16 cellular contexts compared by ENCODE assay signal in the genomic region with DNA sequence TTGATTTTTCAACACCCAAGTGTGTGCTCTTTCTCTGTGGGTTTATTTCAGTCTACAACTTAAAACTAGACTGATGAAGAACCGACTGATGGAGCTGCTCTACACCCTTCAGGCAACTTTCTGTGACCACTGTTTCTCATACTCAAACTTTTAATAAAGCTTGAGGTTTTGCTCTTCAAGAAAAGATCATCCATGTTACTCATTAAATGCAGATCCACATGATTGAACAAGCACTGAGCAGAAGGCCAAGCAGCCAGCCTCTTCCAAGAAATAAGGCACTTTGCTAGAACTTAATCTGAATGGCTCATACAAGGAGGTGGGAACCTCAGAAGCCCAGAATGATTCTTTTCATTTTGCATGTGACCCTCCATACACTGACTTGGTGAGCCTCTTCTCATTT. TPM values are rescaled to one million over a fixed set of nuclear protein-coding genes. Genes with fewer than 3 reads are reported as not detected.
DNase-seq lines count a peak whose midpoint lies in the region; ATAC-seq and TF ChIP-seq lines count a peak whose summit lies in the region.
"Had no signal": no experiment of that assay in that cellular context is flagged by ENCODE, and none has a peak within 500 bp of the region (broad histone marks: within the 10 kb centered on the region; RNA-seq: fewer than 3 reads in every experiment).

No MANE protein-coding gene starts in this region.

- H3K36me3 ChIP-seq in BLaER1 treated with 17β-estradiol and CSF1 and Interleukin-3, amounts not matched to agents 10 nM and 100 nM, result peaks cover 0 to 44% (median 0%) of the 10 kb centered on the region in 11 experiments; a peak in 8 of 22 replicates
- H3K36me3 ChIP-seq in upper lobe of left lung, result no peaks in the 10 kb centered on the region
- H3K36me3 ChIP-seq: thyroid gland had no signal

- no peak for TF ChIP-seq CTCF in upper lobe of left lung (IDR thresholded peaks at IDR 0.05)

- TF ChIP-seq POLR2A in upper lobe of left lung (IDR thresholded peaks at IDR 0.05), result no peak

- WGBS in upper lobe of left lung, 2 donors, result 72 to 79% methylated on average over 1 of the region's 1 CpG

- peak overlapping the region in 9 of 11 experiments; percentile 39 to 89 (median 63); a peak in 17 of 22 replicates for H3K4me2 ChIP-seq in BLaER1 treated with 17β-estradiol and CSF1 and Interleukin-3, amounts not matched to agents 10 nM and 100 nM

- H3K27me3 ChIP-seq in BLaER1 treated with 17β-estradiol and CSF1 and Interleukin-3, amounts not matched to agents 10 nM and 100 nM, result no peaks in the 10 kb centered on the region
- no peaks in the 10 kb centered on the region for H3K27me3 ChIP-seq in upper lobe of left lung
- H3K27me3 ChIP-seq: thyroid gland had no signal

- no peaks in the 10 kb centered on the region for H3K36me3 Mint-ChIP-seq in activated T-helper 17 cell treated with anti-CD3 and anti-CD28 coated beads, Interleukin-2, amount 50 U/mL, for 72 hours (ENCODE audit: low read depth)

- no peak overlapping the region; a peak in 1 of 20 replicates for H3K4me3 ChIP-seq in BLaER1 treated with 17β-estradiol and CSF1 and Interleukin-3, amounts not matched to agents 10 nM and 100 nM
- H3K4me3 ChIP-seq in upper lobe of left lung, result no peak overlapping the region
- H3K4me3 ChIP-seq: thyroid gland had no signal

- no peaks in the 10 kb centered on the region for H3K9me3 Mint-ChIP-seq in activated T-helper 17 cell treated with anti-CD3 and anti-CD28 coated beads, Interleukin-2, amount 50 U/mL, for 72 hours

- no peak for TF ChIP-seq EP300 in upper lobe of left lung (IDR thresholded peaks at IDR 0.05)

- peaks cover 5 to 73% (median 41%) of the 10 kb centered on the region in 10 experiments; a peak in 17 of 20 replicates for H3K4me1 ChIP-seq in BLaER1 treated with 17β-estradiol and CSF1 and Interleukin-3, amounts not matched to agents 10 nM and 100 nM
- no peaks in the 10 kb centered on the region for H3K4me1 ChIP-seq in upper lobe of left lung
- H3K4me1 ChIP-seq: thyroid gland had no signal

- H3K27ac ChIP-seq in BLaER1 treated with 17β-estradiol and CSF1 and Interleukin-3, amounts not matched to agents 10 nM and 100 nM, result peak overlapping the region in 2 of 11 experiments; percentile 3 to 21; a peak in 3 of 22 replicates
- H3K27ac ChIP-seq in upper lobe of left lung, result no peak overlapping the region
- H3K27ac ChIP-seq: thyroid gland had no signal

- no peak overlapping the region for H3K27ac Mint-ChIP-seq in activated T-helper 17 cell treated with anti-CD3 and anti-CD28 coated beads, Interleukin-2, amount 50 U/mL, for 72 hours

- peaks cover 0 to 23% (median 5%) of the 10 kb centered on the region in 11 experiments; a peak in 7 of 22 replicates for H3K9me3 ChIP-seq in BLaER1 treated with 17β-estradiol and CSF1 and Interleukin-3, amounts not matched to agents 10 nM and 100 nM (replicated peaks in 1 of 11)
- no peaks in the 10 kb centered on the region for H3K9me3 ChIP-seq in upper lobe of left lung
- H3K9me3 ChIP-seq: thyroid gland had no signal

- ATAC-seq in GM19395 (IDR thresholded peaks at IDR 0.05; ENCODE audit: unreplicated experiment), result peak; percentile 64
- ATAC-seq in HG03108 (IDR thresholded peaks at IDR 0.05; ENCODE audit: unreplicated experiment), result peak; percentile 59
- peak; percentile 67 for ATAC-seq in activated T-helper 17 cell treated with anti-CD3 and anti-CD28 coated beads, Interleukin-2, amount 50 U/mL, for 72 hours (replicated peaks)
- ATAC-seq in GM18502 (IDR thresholded peaks at IDR 0.05; ENCODE audit: poor library complexity, unreplicated experiment), result no peak
- ATAC-seq in upper lobe of left lung (ENCODE audit: low FRiP score in 2 of 2), result no peak
- ATAC-seq: SK-N-SH treated with all-trans-retinoic acid at 6 μM for 48 hours had no signal

- no peaks in the 10 kb centered on the region for H4K20me1 ChIP-seq in BLaER1 treated with 17β-estradiol and CSF1 and Interleukin-3, amounts not matched to agents 10 nM and 100 nM

- no peak for DNase-seq in OCI-M2 (lab: John Stamatoyannopoulos, UW; ENCODE audit: unreplicated experiment)
- DNase-seq in activated CD4-positive, CD25-positive, alpha-beta regulatory T cell (lab: John Stamatoyannopoulos, UW), result no peak
- no peak for DNase-seq in upper lobe of left lung
- DNase-seq: head of caudate nucleus, left colon, NCI-H345, thyroid gland had no signal

- H3K4me3 Mint-ChIP-seq in activated T-helper 17 cell treated with anti-CD3 and anti-CD28 coated beads, Interleukin-2, amount 50 U/mL, for 72 hours, result no peak overlapping the region

- H3K9ac ChIP-seq in BLaER1 treated with 17β-estradiol and CSF1 and Interleukin-3, amounts not matched to agents 10 nM and 100 nM, result peak overlapping the region in 1 of 11 experiments; percentile 10; a peak in 2 of 22 replicates

- peaks cover 9% of the 10 kb centered on the region for H3K4me1 Mint-ChIP-seq in activated T-helper 17 cell treated with anti-CD3 and anti-CD28 coated beads, Interleukin-2, amount 50 U/mL, for 72 hours

- peaks cover 4% of the 10 kb centered on the region for H3K27me3 Mint-ChIP-seq in activated T-helper 17 cell treated with anti-CD3 and anti-CD28 coated beads, Interleukin-2, amount 50 U/mL, for 72 hours

RNA-seq across cellular contexts. Expression of gene SLC27A2, which starts 8.7 kb away (rescaled TPM):
- total RNA-seq in activated T-helper 17 cell treated with anti-CD3 and anti-CD28 coated beads, Interleukin-2, amount 50 U/mL, for 72 hours, result 10 to 100 TPM; 15.9 to 41.7 TPM
- 10 to 100 TPM in 1 of 6 donors, 1 to 10 TPM in 4, under 1 TPM in 1; 0.66 to 18.2 (median 2.5) TPM for total RNA-seq in upper lobe of left lung
- total RNA-seq: chondrocyte, myocyte, pulmonary artery endothelial cell had no signal

Comparison
In these comparisons a context has a peak if more than half of its experiments do, and no peak if none do; other contexts are left out.
1. ATAC-seq: peak in GM19395 (single experiment), HG03108 (single experiment) and activated T-helper 17 cell treated with anti-CD3 and anti-CD28 coated beads, Interleukin-2, amount 50 U/mL, for 72 hours (single experiment); none in GM18502 (single experiment) and upper lobe of left lung (0 of 2).